20 cellular contexts compared by ENCODE assay signal in the genomic region with DNA sequence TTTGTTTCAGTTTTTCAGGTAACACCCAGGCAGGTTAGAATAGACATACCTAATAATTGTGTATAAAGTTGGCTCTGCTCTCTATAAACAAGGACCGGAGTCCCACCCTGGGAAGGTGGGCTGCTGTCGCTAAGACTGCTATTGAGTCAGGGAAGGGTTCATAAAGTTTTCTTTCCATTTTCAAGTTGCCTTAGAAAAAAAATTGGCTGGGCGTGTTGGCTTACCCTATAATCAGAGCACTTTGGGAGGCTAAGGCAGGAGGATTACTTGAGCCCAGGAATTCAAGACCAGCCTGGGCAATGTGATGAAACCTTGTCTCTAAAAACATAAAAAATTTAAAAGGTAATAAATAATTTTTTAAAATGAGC.
"Had no signal": no experiment of that assay in that cellular context is flagged by ENCODE, and none has a peak within 500 bp of the region (broad histone marks: within the 10 kb centered on the region; RNA-seq: fewer than 3 reads in every experiment).

No MANE protein-coding gene starts in this region.

- H3K9me3 ChIP-seq: body of pancreas, uterus had no signal

- H3K27me3 ChIP-seq: body of pancreas, heart left ventricle, sigmoid colon, transverse colon, uterus had no signal

- H3K36me3 ChIP-seq: heart left ventricle, sigmoid colon, transverse colon, uterus had no signal

- H3K27ac ChIP-seq: epithelial cell of prostate, sigmoid colon, uterus had no signal

- H3K4me1 ChIP-seq: heart left ventricle, sigmoid colon, uterus had no signal

- ATAC-seq: activated CD4-positive, CD25-positive, alpha-beta regulatory T cell treated with anti-CD3 and anti-CD28 coated beads, Interleukin-2, amount 50 U/mL, for 24 hours; activated CD8-positive, alpha-beta memory T cell treated with anti-CD3 and anti-CD28 coated beads, Interleukin-2, amount 10 ng/mL, durations not matched to agents 7 days and 5 days; activated CD8-positive, alpha-beta T cell treated with anti-CD3 and anti-CD28 coated beads for 36 hours; heart left ventricle; stimulated activated memory B cell treated with anti-CD40 and anti-IgM and Interleukin-4, amounts not matched to agents 10 μg/mL and 1 μg/mL and 100 μg/mL, for 72 hours had no signal

- FAIRE-seq: islet of Langerhans had no signal

- H3K4me3 ChIP-seq: body of pancreas, heart left ventricle, sigmoid colon, smooth muscle cell, transverse colon, uterus had no signal

- DNase-seq: activated CD4-positive, alpha-beta T cell treated with anti-CD3 and anti-CD28 coated beads, Interleukin-2, amount 10 ng/mL, durations not matched to agents 24 days and 14 days; activated CD8-positive, alpha-beta memory T cell treated with anti-CD3 and anti-CD28 coated beads, Interleukin-2, amount 10 ng/mL, durations not matched to agents 7 days and 5 days; activated CD8-positive, alpha-beta T cell treated with anti-CD3 and anti-CD28 coated beads for 36 hours; activated gamma-delta T cell; activated naive CD4-positive, alpha-beta T cell treated with anti-CD3 and anti-CD28 coated beads, Interleukin-2, amount 50 U/mL, for 16 hours; anterior cingulate cortex; body of pancreas; heart left ventricle; nephron progenitor cell; sigmoid colon; stimulated activated CD4-positive, alpha-beta T cell treated with anti-CD3 and anti-CD28 coated beads, Interleukin-15, amount 100 ng/mL, for 24 hours; transverse colon; uterus had no signal

- H3K9me3 Mint-ChIP-seq: activated CD8-positive, alpha-beta T cell treated with anti-CD3 and anti-CD28 coated beads for 36 hours had no signal

- H3K4me1 Mint-ChIP-seq: activated CD4-positive, alpha-beta T cell treated with anti-CD3 and anti-CD28 coated beads, Interleukin-2, amount 10 ng/mL, durations not matched to agents 24 days and 14 days; activated CD8-positive, alpha-beta memory T cell treated with anti-CD3 and anti-CD28 coated beads, Interleukin-2, amount 10 ng/mL, durations not matched to agents 7 days and 5 days; stimulated activated memory B cell treated with anti-CD40 and anti-IgM and Interleukin-4, amounts not matched to agents 10 μg/mL and 1 μg/mL and 100 μg/mL, for 72 hours had no signal

- H3K4me3 Mint-ChIP-seq: activated CD4-positive, alpha-beta T cell treated with anti-CD3 and anti-CD28 coated beads, Interleukin-2, amount 10 ng/mL, durations not matched to agents 24 days and 14 days; activated CD8-positive, alpha-beta memory T cell treated with anti-CD3 and anti-CD28 coated beads, Interleukin-2, amount 10 ng/mL, durations not matched to agents 7 days and 5 days; activated CD8-positive, alpha-beta T cell treated with anti-CD3 and anti-CD28 coated beads for 36 hours; activated T-helper 1 cell treated with anti-CD3 and anti-CD28 coated beads, Interleukin-12 subunit alpha, Interleukin-12 subunit beta, Interleukin-2, Interleukin-4 antibody, amounts not matched to agents 30 ng/mL and 10 ng/mL and 1 ng/mL, durations not matched to agents 14 hours and 24 hours and 36 hours; memory B cell; nephron progenitor cell; stimulated activated memory B cell treated with anti-CD40 and anti-IgM and Interleukin-4, amounts not matched to agents 10 μg/mL and 1 μg/mL and 100 μg/mL, for 72 hours had no signal

- H3K27ac Mint-ChIP-seq: activated CD4-positive, alpha-beta T cell treated with anti-CD3 and anti-CD28 coated beads, Interleukin-2, amount 10 ng/mL, durations not matched to agents 24 days and 14 days; activated CD8-positive, alpha-beta memory T cell treated with anti-CD3 and anti-CD28 coated beads, Interleukin-2, amount 10 ng/mL, durations not matched to agents 7 days and 5 days; activated CD8-positive, alpha-beta T cell treated with anti-CD3 and anti-CD28 coated beads for 36 hours; activated T-helper 1 cell treated with anti-CD3 and anti-CD28 coated beads, Interleukin-12 subunit alpha, Interleukin-12 subunit beta, Interleukin-2, Interleukin-4 antibody, amounts not matched to agents 30 ng/mL and 10 ng/mL and 1 ng/mL, durations not matched to agents 14 hours and 24 hours and 36 hours; memory B cell; nephron progenitor cell; stimulated activated memory B cell treated with anti-CD40 and anti-IgM and Interleukin-4, amounts not matched to agents 10 μg/mL and 1 μg/mL and 100 μg/mL, for 72 hours had no signal
